In the genomic region with DNA sequence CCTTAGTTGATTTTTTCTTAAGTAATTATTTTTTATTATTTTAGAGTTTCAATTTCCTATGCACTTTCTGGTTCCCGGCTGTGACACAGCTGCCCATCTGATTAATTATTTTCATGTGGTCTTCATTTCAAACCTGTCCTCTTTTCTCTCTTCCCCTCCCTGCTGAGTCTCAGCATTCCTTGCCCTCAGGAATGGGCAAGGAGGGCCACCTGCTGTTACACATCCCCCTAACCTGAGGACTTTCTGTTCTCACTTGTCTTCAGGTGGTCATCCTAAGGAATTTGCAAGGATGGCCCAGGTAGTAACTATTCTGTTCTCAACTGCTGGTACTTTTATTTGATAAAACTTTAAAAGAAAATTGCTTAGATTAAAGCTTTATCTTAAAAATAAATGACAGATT, we compare ENCODE assay signal across 23 cellular contexts.
"Had no signal": no experiment of that assay in that cellular context is flagged by ENCODE, and none has a peak within 500 bp of the region (broad histone marks: within the 10 kb centered on the region; RNA-seq: fewer than 3 reads in every experiment).

No MANE protein-coding gene starts in this region.

- H3K27ac ChIP-seq: colonic mucosa, dorsolateral prefrontal cortex, heart right ventricle, right lobe of liver, testis had no signal

- DNase-seq: activated B cell treated with CpG ODN at 0.5 μM for 24 hours; activated CD4-positive, alpha-beta T cell treated with anti-CD3 and anti-CD28 coated beads for 36 hours; activated CD4-positive, alpha-beta T cell treated with anti-CD3 and anti-CD28 coated beads, Interleukin-2, amount 50 U/mL, for 4 hours; activated CD8-positive, alpha-beta memory T cell treated with anti-CD3 and anti-CD28 coated beads, Interleukin-2, amount 50 U/mL, for 48 hours; activated naive CD4-positive, alpha-beta T cell; activated naive CD8-positive, alpha-beta T cell treated with anti-CD3 and anti-CD28 coated beads for 36 hours; activated T-cell treated with anti-CD3 and anti-CD28 coated beads, Interleukin-2, amount 50 U/mL, for 4 hours; colonic mucosa; dorsolateral prefrontal cortex; heart right ventricle; islet precursor cell; left cardiac atrium; mucosa of descending colon; occipital lobe; right lobe of liver; small intestine; stimulated activated CD4-positive, alpha-beta T cell treated with anti-CD3 and anti-CD28 coated beads, Interleukin-15, amount 100 ng/mL, for 24 hours; stimulated activated CD8-positive, alpha-beta memory T cell treated with anti-CD3 and anti-CD28 coated beads, Interleukin-4, amount 100 ng/mL, for 48 hours; stimulated activated naive B cell treated with anti-CD40 and anti-IgM and Interleukin-4, amounts not matched to agents 10 μg/mL and 1 μg/mL and 100 μg/mL, for 72 hours; T-helper 1 cell; testis; trophoblast cell had no signal

- H3K4me3 Mint-ChIP-seq: activated B cell treated with CpG ODN at 0.5 μM for 24 hours; activated CD4-positive, alpha-beta T cell treated with anti-CD3 and anti-CD28 coated beads for 36 hours; activated naive CD8-positive, alpha-beta T cell treated with anti-CD3 and anti-CD28 coated beads for 36 hours; activated T-cell treated with anti-CD3 and anti-CD28 coated beads, Interleukin-2, amount 50 U/mL, for 4 hours; stimulated activated naive B cell treated with anti-CD40 and anti-IgM and Interleukin-4, amounts not matched to agents 10 μg/mL and 1 μg/mL and 100 μg/mL, for 72 hours had no signal

- H3K36me3 ChIP-seq: colonic mucosa, heart right ventricle, right lobe of liver had no signal

- H3K27me3 ChIP-seq: colonic mucosa, dorsolateral prefrontal cortex, heart right ventricle, right lobe of liver, testis had no signal

- ATAC-seq: activated CD4-positive, alpha-beta T cell treated with anti-CD3 and anti-CD28 coated beads for 36 hours; activated T-cell treated with anti-CD3 and anti-CD28 coated beads, Interleukin-2, amount 50 U/mL, for 4 hours; heart right ventricle; left cardiac atrium; mucosa of descending colon; right lobe of liver; stimulated activated naive B cell treated with anti-CD40 and anti-IgM and Interleukin-4, amounts not matched to agents 10 μg/mL and 1 μg/mL and 100 μg/mL, for 72 hours had no signal

- H3K4me3 ChIP-seq: colonic mucosa, dorsolateral prefrontal cortex, heart right ventricle, mucosa of descending colon, right lobe of liver, testis had no signal

- H3K4me1 Mint-ChIP-seq: activated B cell treated with CpG ODN at 0.5 μM for 24 hours; activated CD4-positive, alpha-beta T cell treated with anti-CD3 and anti-CD28 coated beads for 36 hours; activated naive CD8-positive, alpha-beta T cell treated with anti-CD3 and anti-CD28 coated beads for 36 hours; stimulated activated naive B cell treated with anti-CD40 and anti-IgM and Interleukin-4, amounts not matched to agents 10 μg/mL and 1 μg/mL and 100 μg/mL, for 72 hours had no signal

- H3K9me3 Mint-ChIP-seq: activated T-helper 2 cell treated with anti-CD3 and anti-CD28 coated beads, Interferon-gamma antibody, Interleukin-2, Interleukin-4, amounts not matched to agents 10 μg/mL and 5 μg/mL and 100 μg/mL, durations not matched to agents 14 hours and 24 hours and 36 hours had no signal

- H3K4me1 ChIP-seq: colonic mucosa, heart right ventricle, right lobe of liver had no signal

- H3K27ac Mint-ChIP-seq: activated B cell treated with CpG ODN at 0.5 μM for 24 hours; activated CD4-positive, alpha-beta T cell treated with anti-CD3 and anti-CD28 coated beads for 36 hours; activated naive CD8-positive, alpha-beta T cell treated with anti-CD3 and anti-CD28 coated beads for 36 hours; activated T-helper 2 cell treated with anti-CD3 and anti-CD28 coated beads, Interferon-gamma antibody, Interleukin-2, Interleukin-4, amounts not matched to agents 10 μg/mL and 5 μg/mL and 100 μg/mL, durations not matched to agents 14 hours and 24 hours and 36 hours; stimulated activated naive B cell treated with anti-CD40 and anti-IgM and Interleukin-4, amounts not matched to agents 10 μg/mL and 1 μg/mL and 100 μg/mL, for 72 hours had no signal

- H3K27me3 Mint-ChIP-seq: activated B cell treated with CpG ODN at 0.5 μM for 24 hours; activated CD4-positive, alpha-beta T cell treated with anti-CD3 and anti-CD28 coated beads for 36 hours; activated naive CD8-positive, alpha-beta T cell treated with anti-CD3 and anti-CD28 coated beads for 36 hours; stimulated activated naive B cell treated with anti-CD40 and anti-IgM and Interleukin-4, amounts not matched to agents 10 μg/mL and 1 μg/mL and 100 μg/mL, for 72 hours had no signal

- H3K9me3 ChIP-seq: colonic mucosa, heart right ventricle, mucosa of descending colon, right lobe of liver, testis had no signal

- H3K36me3 Mint-ChIP-seq: activated naive CD8-positive, alpha-beta T cell treated with anti-CD3 and anti-CD28 coated beads for 36 hours; stimulated activated naive B cell treated with anti-CD40 and anti-IgM and Interleukin-4, amounts not matched to agents 10 μg/mL and 1 μg/mL and 100 μg/mL, for 72 hours had no signal
